ENCODE assay signal across 8 cellular contexts in the genomic region with DNA sequence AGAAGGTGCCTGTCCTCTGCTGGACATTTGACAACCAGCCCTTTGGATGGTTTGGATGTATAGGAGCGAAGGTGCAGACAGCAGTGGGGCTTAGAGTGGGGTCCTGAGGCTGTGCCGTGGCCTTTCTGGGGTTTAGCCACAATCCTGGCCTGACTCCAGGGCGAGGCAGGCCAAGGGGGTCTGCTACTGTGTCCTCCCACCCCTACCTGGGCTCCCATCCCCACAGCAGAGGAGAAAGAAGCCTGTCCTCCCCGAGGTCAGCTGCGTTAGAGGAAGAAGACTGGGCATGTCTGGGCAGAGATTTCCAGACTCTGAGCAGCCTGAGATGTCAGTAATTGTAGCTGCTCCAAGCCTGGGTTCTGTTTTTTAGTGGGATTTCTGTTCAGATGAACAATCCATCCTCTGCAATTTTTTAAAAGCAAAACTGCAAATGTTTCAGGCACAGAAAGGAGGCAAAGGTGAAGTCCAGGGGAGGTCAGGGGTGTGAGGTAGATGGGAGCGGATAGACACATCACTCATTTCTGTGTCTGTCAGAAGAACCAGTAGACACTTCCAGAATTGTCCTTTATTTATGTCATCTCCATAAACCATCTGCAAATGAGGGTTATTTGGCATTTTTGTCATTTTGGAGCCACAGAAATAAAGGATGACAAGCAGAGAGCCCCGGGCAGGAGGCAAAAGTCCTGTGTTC. TPM values are rescaled to one million over a fixed set of nuclear protein-coding genes. Genes with fewer than 3 reads are reported as not detected.
DNase-seq lines count a peak whose midpoint lies in the region; ATAC-seq and TF ChIP-seq lines count a peak whose summit lies in the region.

No MANE protein-coding gene starts in this region.

- H3K4me1 Mint-ChIP-seq in CD14-positive monocyte (peaks cover 37% of the 10 kb centered on the region), nephron progenitor cell (peaks cover 60% of the 10 kb centered on the region)

- H3K9ac ChIP-seq in colonic mucosa (ENCODE audit: low read depth in 2 of 2, low read length in 2 of 2), result peak overlapping the region in 1 of 2 donors; percentile 98

- TF ChIP-seq CTCF in CD14-positive monocyte (IDR thresholded peaks at IDR 0.05) (no peak), colonic mucosa (IDR thresholded peaks at IDR 0.05) (no peak), nephron progenitor cell (IDR thresholded peaks at IDR 0.05) (no peak)

- peak overlapping the region; percentile 95 for H3K27ac ChIP-seq in colonic mucosa

- peaks cover 13% of the 10 kb centered on the region for H3K4me1 ChIP-seq in colonic mucosa

- H3K9me3 ChIP-seq in colonic mucosa, result no peaks in the 10 kb centered on the region

- H3K36me3 Mint-ChIP-seq in CD14-positive monocyte (peaks cover 12 to 14% of the 10 kb centered on the region in 2 donors), nephron progenitor cell (ENCODE audit: low read depth) (no peaks in the 10 kb centered on the region)

- peaks cover 0 to 5% (median 0%) of the 10 kb centered on the region in 7 donors for H3K9me3 Mint-ChIP-seq in CD14-positive monocyte
- no peaks in the 10 kb centered on the region for H3K9me3 Mint-ChIP-seq in nephron progenitor cell

- H3K4me3 ChIP-seq in colonic mucosa, result no peak overlapping the region

- H3K27me3 ChIP-seq in colonic mucosa, result no peaks in the 10 kb centered on the region

- intact Hi-C loops in CD14-positive monocyte (cut with micrococcal nuclease), result no loop called here
- intact Hi-C loops in colonic mucosa (cut with DNase I), result no loop called here

- H3K27me3 Mint-ChIP-seq in CD14-positive monocyte (ENCODE audit: low read depth in 3 of 3), result peaks cover 20 to 37% (median 23%) of the 10 kb centered on the region in 3 donors
- peaks cover 8% of the 10 kb centered on the region for H3K27me3 Mint-ChIP-seq in nephron progenitor cell (ENCODE audit: low read depth, poor library complexity)

- no peak for ATAC-seq in GM21619 (IDR thresholded peaks at IDR 0.05; ENCODE audit: unreplicated experiment)
- ATAC-seq in HG02759 (IDR thresholded peaks at IDR 0.05; ENCODE audit: unreplicated experiment), result no peak
- no peak for ATAC-seq in HG03460 (IDR thresholded peaks at IDR 0.05; ENCODE audit: unreplicated experiment)
- no peak for ATAC-seq in GM21515 (IDR thresholded peaks at IDR 0.05; ENCODE audit: unreplicated experiment)

- DNase-seq in CD14-positive monocyte (ENCODE audit: low spot score) (no peak), NCI-H146 (lab: John Stamatoyannopoulos, UW) (peak; percentile 27), colonic mucosa (no peak), nephron progenitor cell (no peak)

- no peaks in the 10 kb centered on the region for H3K36me3 ChIP-seq in colonic mucosa

- H3K27ac Mint-ChIP-seq in CD14-positive monocyte, result peak overlapping the region in 4 of 7 donors; percentile 55 to 96 (median 74)
- H3K27ac Mint-ChIP-seq in nephron progenitor cell, result peak overlapping the region; percentile 92

- peak overlapping the region; percentile 80 to 98 for H3K4me3 Mint-ChIP-seq in CD14-positive monocyte
- H3K4me3 Mint-ChIP-seq in nephron progenitor cell, result peak overlapping the region; percentile 82

RNA-seq across cellular contexts. Expression of a gene that starts 1.3 kb away (rescaled TPM):
- polyA plus RNA-seq in CD14-positive monocyte, result 100 to 1,000 TPM; 117 to 144 TPM
- total RNA-seq in colonic mucosa, result 100 to 1,000 TPM; 157 to 286 TPM

RNA-seq across cellular contexts. Expression of a gene that starts 20.4 kb away (rescaled TPM):
- 1 to 10 TPM; 1.5 to 1.9 TPM for polyA plus RNA-seq in CD14-positive monocyte
- under 1 TPM; 0.08 to 0.30 TPM for total RNA-seq in colonic mucosa
